ENCODE assay signal across 33 cellular contexts in genomic region chr2:188406414-188406813, GRCh38.
"Had no signal": no experiment of that assay in that cellular context is flagged by ENCODE, and none has a peak within 500 bp of the region (broad histone marks: within the 10 kb centered on the region; RNA-seq: fewer than 3 reads in every experiment).

No MANE protein-coding gene starts in this region.

- H3K27me3 ChIP-seq: adrenal gland, body of pancreas, esophagus muscularis mucosa, foreskin keratinocyte, gastroesophageal sphincter, heart right ventricle had no signal

- H3K4me1 Mint-ChIP-seq: activated naive CD4-positive, alpha-beta T cell treated with anti-CD3 and anti-CD28 coated beads, Interleukin-2, amount 50 U/mL, for 24 hours; activated naive CD8-positive, alpha-beta T cell treated with anti-CD3 and anti-CD28 coated beads for 36 hours; activated naive CD8-positive, alpha-beta T cell treated with anti-CD3 and anti-CD28 coated beads, Interleukin-2, amount 50 U/mL, for 24 hours had no signal

- ATAC-seq: activated CD8-positive, alpha-beta T cell treated with anti-CD3 and anti-CD28 coated beads for 36 hours; activated naive CD8-positive, alpha-beta T cell treated with anti-CD3 and anti-CD28 coated beads, Interleukin-2, amount 50 U/mL, for 24 hours; body of pancreas; effector memory CD8-positive, alpha-beta T cell; foreskin keratinocyte; gastroesophageal sphincter; heart right ventricle; WTC11 had no signal

- H3K4me3 Mint-ChIP-seq: activated CD8-positive, alpha-beta T cell treated with anti-CD3 and anti-CD28 coated beads for 36 hours; activated naive CD4-positive, alpha-beta T cell treated with anti-CD3 and anti-CD28 coated beads for 36 hours; activated naive CD4-positive, alpha-beta T cell treated with anti-CD3 and anti-CD28 coated beads, Interleukin-2, amount 50 U/mL, for 24 hours; activated naive CD8-positive, alpha-beta T cell treated with anti-CD3 and anti-CD28 coated beads for 36 hours; activated naive CD8-positive, alpha-beta T cell treated with anti-CD3 and anti-CD28 coated beads, Interleukin-2, amount 50 U/mL, for 24 hours; activated T-helper 1 cell treated with anti-CD3 and anti-CD28 coated beads, Interleukin-12 subunit alpha, Interleukin-12 subunit beta, Interleukin-2, Interleukin-4 antibody, amounts not matched to agents 30 ng/mL and 10 ng/mL and 1 ng/mL, durations not matched to agents 14 hours and 24 hours and 36 hours; effector memory CD8-positive, alpha-beta T cell; WTC11 had no signal

- H3K4me1 ChIP-seq: adrenal gland, body of pancreas, esophagus muscularis mucosa, foreskin keratinocyte, gastroesophageal sphincter, heart right ventricle had no signal

- H3K4me3 ChIP-seq: adrenal gland, body of pancreas, esophagus muscularis mucosa, gastroesophageal sphincter, heart right ventricle had no signal

- H3K27ac ChIP-seq: adrenal gland, body of pancreas, esophagus muscularis mucosa, foreskin keratinocyte, gastroesophageal sphincter, heart right ventricle, VCaP had no signal

- H3K9me3 ChIP-seq: body of pancreas had no signal

- H3K27ac Mint-ChIP-seq: activated CD8-positive, alpha-beta T cell treated with anti-CD3 and anti-CD28 coated beads for 36 hours; activated naive CD4-positive, alpha-beta T cell treated with anti-CD3 and anti-CD28 coated beads for 36 hours; activated naive CD4-positive, alpha-beta T cell treated with anti-CD3 and anti-CD28 coated beads, Interleukin-2, amount 50 U/mL, for 24 hours; activated naive CD8-positive, alpha-beta T cell treated with anti-CD3 and anti-CD28 coated beads for 36 hours; activated naive CD8-positive, alpha-beta T cell treated with anti-CD3 and anti-CD28 coated beads, Interleukin-2, amount 50 U/mL, for 24 hours; activated T-helper 1 cell treated with anti-CD3 and anti-CD28 coated beads, Interleukin-12 subunit alpha, Interleukin-12 subunit beta, Interleukin-2, Interleukin-4 antibody, amounts not matched to agents 30 ng/mL and 10 ng/mL and 1 ng/mL, durations not matched to agents 14 hours and 24 hours and 36 hours; activated T-helper 2 cell treated with anti-CD3 and anti-CD28 coated beads, Interferon-gamma antibody, Interleukin-2, Interleukin-4, amounts not matched to agents 10 μg/mL and 5 μg/mL and 100 μg/mL, durations not matched to agents 14 hours and 24 hours and 36 hours; effector memory CD8-positive, alpha-beta T cell; WTC11 had no signal

- H3K36me3 ChIP-seq: adrenal gland, esophagus muscularis mucosa, gastroesophageal sphincter, heart right ventricle had no signal

- FAIRE-seq: colon had no signal

- DNase-seq: activated CD4-positive, alpha-beta T cell treated with anti-CD3 and anti-CD28 coated beads for 1 hour; activated CD4-positive, alpha-beta T cell treated with anti-CD3 and anti-CD28 coated beads for 48 hours; activated CD4-positive, alpha-beta T cell treated with anti-CD3 and anti-CD28 coated beads, Interleukin-2, amount 50 U/mL, for 1 hour; activated CD4-positive, alpha-beta T cell treated with anti-CD3 and anti-CD28 coated beads, Interleukin-2, amount 50 U/mL, for 48 hours; activated CD8-positive, alpha-beta memory T cell treated with anti-CD3 and anti-CD28 coated beads for 24 hours; activated CD8-positive, alpha-beta T cell treated with anti-CD3 and anti-CD28 coated beads for 36 hours; activated effector memory CD4-positive, alpha-beta T cell treated with anti-CD3 and anti-CD28 coated beads, Interleukin-2, amount 50 U/mL, for 16 hours; activated naive CD4-positive, alpha-beta T cell treated with anti-CD3 and anti-CD28 coated beads for 36 hours; activated naive CD8-positive, alpha-beta T cell treated with anti-CD3 and anti-CD28 coated beads for 36 hours; activated naive CD8-positive, alpha-beta T cell treated with anti-CD3 and anti-CD28 coated beads, Interleukin-2, amount 50 U/mL, for 24 hours; activated T-cell treated with anti-CD3 and anti-CD28 coated beads, Interleukin-2, amount 50 U/mL, for 1 hour; activated T-cell treated with anti-CD3 and anti-CD28 coated beads, Interleukin-2, amount 50 U/mL, for 48 hours; adrenal gland; amygdala; aorta; body of pancreas; caudate nucleus; cortex of kidney; dermis blood vessel endothelial cell; effector CD4-positive, alpha-beta T cell; effector memory CD8-positive, alpha-beta T cell; erythroblast; foreskin keratinocyte; heart right ventricle; T-helper 2 cell had no signal

- H3K27me3 Mint-ChIP-seq: activated CD8-positive, alpha-beta T cell treated with anti-CD3 and anti-CD28 coated beads for 36 hours; activated naive CD4-positive, alpha-beta T cell treated with anti-CD3 and anti-CD28 coated beads, Interleukin-2, amount 50 U/mL, for 24 hours; activated naive CD8-positive, alpha-beta T cell treated with anti-CD3 and anti-CD28 coated beads for 36 hours; activated naive CD8-positive, alpha-beta T cell treated with anti-CD3 and anti-CD28 coated beads, Interleukin-2, amount 50 U/mL, for 24 hours; effector memory CD8-positive, alpha-beta T cell had no signal

- H3K36me3 Mint-ChIP-seq: activated naive CD8-positive, alpha-beta T cell treated with anti-CD3 and anti-CD28 coated beads for 36 hours had no signal
